9 cellular contexts compared by ENCODE assay signal in genomic region chr15:50884583-50884982, GRCh38. TPM values are rescaled to one million over a fixed set of nuclear protein-coding genes. Genes with fewer than 3 reads are reported as not detected.
DNase-seq lines count a peak whose midpoint lies in the region; ATAC-seq and TF ChIP-seq lines count a peak whose summit lies in the region.
"Had no signal": no experiment of that assay in that cellular context is flagged by ENCODE, and none has a peak within 500 bp of the region (broad histone marks: within the 10 kb centered on the region; RNA-seq: fewer than 3 reads in every experiment).

No MANE protein-coding gene starts in this region.

- ATAC-seq in omental fat pad (ENCODE audit: low FRiP score): peak; percentile 10
- ATAC-seq in HG02885 (IDR thresholded peaks at IDR 0.05; ENCODE audit: poor library complexity, unreplicated experiment): no peak
- ATAC-seq in activated CD4-positive, CD25-positive, alpha-beta regulatory T cell treated with anti-CD3 and anti-CD28 coated beads, Interleukin-2, amount 50 U/mL, for 24 hours: no peak

- peak overlapping the region; percentile 63 to 91 (median 77) for H3K4me2 ChIP-seq in BLaER1 treated with 17β-estradiol and CSF1 and Interleukin-3, amounts not matched to agents 10 nM and 100 nM

- no peaks in the 10 kb centered on the region for H4K20me1 ChIP-seq in BLaER1 treated with 17β-estradiol and CSF1 and Interleukin-3, amounts not matched to agents 10 nM and 100 nM

- peak; percentile 84 for DNase-seq in NCI-H226
- no peak for DNase-seq in coronary artery (ENCODE audit: low spot score)
- no peak for DNase-seq in omental fat pad (ENCODE audit: low spot score)
- no peak for DNase-seq in hepatic stellate cell (ENCODE audit: low spot score)
- no peak for DNase-seq in T1000 (lab: John Stamatoyannopoulos, UW)
- DNase-seq: NCI-H1092 had no signal

- peak overlapping the region in 2 of 10 experiments; percentile 12 to 30; a peak in 1 of 20 replicates for H3K4me3 ChIP-seq in BLaER1 treated with 17β-estradiol and CSF1 and Interleukin-3, amounts not matched to agents 10 nM and 100 nM
- no peak overlapping the region for H3K4me3 ChIP-seq in coronary artery

- peaks cover 0 to 11% (median 2%) of the 10 kb centered on the region in 11 experiments; a peak in 7 of 22 replicates for H3K9me3 ChIP-seq in BLaER1 treated with 17β-estradiol and CSF1 and Interleukin-3, amounts not matched to agents 10 nM and 100 nM (replicated peaks in 1 of 11)

- no peak for TF ChIP-seq CTCF in coronary artery (IDR thresholded peaks at IDR 0.05)
- TF ChIP-seq CTCF in omental fat pad (IDR thresholded peaks at IDR 0.05): no peak

- H3K4me1 ChIP-seq in BLaER1 treated with 17β-estradiol and CSF1 and Interleukin-3, amounts not matched to agents 10 nM and 100 nM: peaks cover 59 to 88% (median 75%) of the 10 kb centered on the region in 10 experiments

- H3K27ac ChIP-seq in BLaER1 treated with 17β-estradiol and CSF1 and Interleukin-3, amounts not matched to agents 10 nM and 100 nM: peak overlapping the region; percentile 71 to 92 (median 87)
- H3K27ac ChIP-seq in coronary artery: peak overlapping the region; percentile 24 to 86

- H3K9ac ChIP-seq in BLaER1 treated with 17β-estradiol and CSF1 and Interleukin-3, amounts not matched to agents 10 nM and 100 nM: peak overlapping the region in 9 of 11 experiments; percentile 0 to 68 (median 54); a peak in 15 of 22 replicates

- H3K27me3 ChIP-seq in BLaER1 treated with 17β-estradiol and CSF1 and Interleukin-3, amounts not matched to agents 10 nM and 100 nM: no peaks in the 10 kb centered on the region

- no peaks in the 10 kb centered on the region for H3K36me3 ChIP-seq in BLaER1 treated with 17β-estradiol and CSF1 and Interleukin-3, amounts not matched to agents 10 nM and 100 nM

RNA-seq across cellular contexts. Expression of gene AP4E1, which starts 23.9 kb away (rescaled TPM):
- total RNA-seq in omental fat pad: 1 to 10 TPM; 7.3 to 8.5 (median 7.9) TPM
